22 cellular contexts compared by ENCODE assay signal in the genomic region with DNA sequence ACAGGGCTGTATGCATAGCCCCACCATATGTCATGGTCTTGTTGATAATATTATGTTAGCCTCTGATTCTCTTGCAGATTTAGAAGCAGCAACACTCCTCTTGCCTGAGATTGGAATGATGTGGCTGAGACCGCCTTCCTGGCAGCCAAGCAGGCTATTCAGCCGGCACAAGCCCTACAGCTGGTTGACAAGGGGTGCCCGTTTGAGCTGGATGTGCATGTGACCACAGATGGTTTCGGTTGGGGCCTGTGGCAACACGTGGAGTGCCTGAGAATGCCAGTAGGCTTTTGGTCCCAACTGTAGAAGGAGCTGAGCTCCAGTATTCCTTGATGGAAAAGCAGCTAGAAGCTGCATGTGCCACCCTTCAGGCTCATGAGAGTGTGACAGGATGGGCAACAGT.
"Had no signal": no experiment of that assay in that cellular context is flagged by ENCODE, and none has a peak within 500 bp of the region (broad histone marks: within the 10 kb centered on the region; RNA-seq: fewer than 3 reads in every experiment).

No MANE protein-coding gene starts in this region.

- H3K4me1 ChIP-seq: Peyer's patch, SJCRH30 had no signal

- H3K9me3 ChIP-seq: Peyer's patch, SJCRH30 had no signal

- H3K4me3 ChIP-seq: K562, PC-9, Peyer's patch, SJCRH30, SK-N-MC had no signal

- H3K27ac ChIP-seq: KMS-11, PC-9, Peyer's patch, SJCRH30, SK-N-MC had no signal

- H3K9ac ChIP-seq: KMS-11 had no signal

- H2AFZ ChIP-seq: PC-9 had no signal

- H3K36me3 ChIP-seq: Peyer's patch, SJCRH30 had no signal

- H3K4me2 ChIP-seq: KMS-11, PC-9 had no signal

- H3K27me3 ChIP-seq: Peyer's patch, SJCRH30 had no signal

- DNase-seq: Kasumi-1, MV-4-11, NCI-H1048, NCI-H1105, NCI-H1417, NCI-H1436 treated with DMSO at 0.1 percent for 48 hours, NCI-H1694, NCI-H187 treated with DMSO at 0.1 percent for 48 hours, NCI-H2029 treated with DMSO at 0.1 percent for 48 hours, NCI-H2227 treated with DMSO at 0.1 percent for 48 hours, NCI-H524, NCI-H526 treated with DMSO at 0.1 percent for 48 hours, NCI-H748 treated with DMSO at 0.1 percent for 48 hours, OCI-M1, PC-9, Peyer's patch, SHP77 treated with DMSO at 0.1 percent for 48 hours had no signal

- ATAC-seq: K562, Right ventricle myocardium inferior had no signal
